8 cellular contexts compared by ENCODE assay signal in the genomic region with DNA sequence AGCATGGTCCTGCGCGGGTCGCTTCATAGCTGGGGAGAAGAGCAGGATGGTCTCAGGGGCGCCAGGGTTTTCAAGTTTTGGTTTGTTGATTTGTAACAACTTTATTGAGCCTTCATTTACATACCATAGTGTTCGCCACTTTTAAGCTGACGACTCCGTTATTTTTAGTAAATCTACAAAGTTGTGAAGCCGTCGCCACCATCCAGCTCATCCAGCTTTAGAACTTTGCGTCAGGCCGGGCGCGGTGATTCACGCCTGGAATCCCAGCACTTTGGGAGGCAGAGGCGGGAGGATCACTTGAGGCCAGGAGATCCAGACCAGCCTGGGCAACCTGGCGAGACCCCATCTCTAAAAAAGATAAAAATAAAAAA. TPM values are rescaled to one million over a fixed set of nuclear protein-coding genes. Genes with fewer than 3 reads are reported as not detected.
A peak's percentile ranks its signal among the peaks of the same experiment; 100 is the strongest.
DNase-seq lines count a peak whose midpoint lies in the region; ATAC-seq and TF ChIP-seq lines count a peak whose summit lies in the region.

No MANE protein-coding gene starts in this region.

- peak overlapping the region; percentile 87 for H3K4me3 ChIP-seq in kidney epithelial cell (ENCODE audit: low read depth, low read length)

- H3K27ac Mint-ChIP-seq in stimulated activated naive CD8-positive, alpha-beta T cell treated with anti-CD3 and anti-CD28 coated beads, Interleukin-15, amount 100 ng/mL, for 72 hours = peak overlapping the region; percentile 43 to 94

- H3K4me1 Mint-ChIP-seq in stimulated activated naive CD8-positive, alpha-beta T cell treated with anti-CD3 and anti-CD28 coated beads, Interleukin-15, amount 100 ng/mL, for 72 hours = peaks cover 28% of the 10 kb centered on the region

- H3K27me3 Mint-ChIP-seq in stimulated activated naive CD8-positive, alpha-beta T cell treated with anti-CD3 and anti-CD28 coated beads, Interleukin-15, amount 100 ng/mL, for 72 hours = no peaks in the 10 kb centered on the region

- H3K27ac ChIP-seq in angular gyrus (ENCODE audit: low read depth, low read length) = peak overlapping the region; percentile 30

- H3K36me3 ChIP-seq in kidney epithelial cell (ENCODE audit: control insufficient read depth, insufficient read depth, low read length) = no peaks in the 10 kb centered on the region

- peak; percentile 55 for DNase-seq in A172 (ENCODE audit: low spot score)
- DNase-seq in HS-5 (ENCODE audit: low read depth) = peak; percentile 10
- no peak for DNase-seq in kidney epithelial cell (ENCODE audit: low read depth)
- DNase-seq in stimulated activated naive CD8-positive, alpha-beta T cell treated with anti-CD3 and anti-CD28 coated beads, Interleukin-15, amount 100 ng/mL, for 72 hours = no peak
- no peak for DNase-seq in NCI-H2196 (lab: John Stamatoyannopoulos, UW; ENCODE audit: unreplicated experiment)
- DNase-seq in SK-N-DZ (ENCODE audit: low spot score) = no peak
- DNase-seq in NCI-H1105 treated with DMSO at 0.1 percent for 48 hours (lab: John Stamatoyannopoulos, UW) = no peak

- no peaks in the 10 kb centered on the region for H3K27me3 ChIP-seq in kidney epithelial cell (ENCODE audit: control insufficient read depth, insufficient read depth, low read length)

- peak overlapping the region; percentile 92 to 96 for H3K4me3 Mint-ChIP-seq in stimulated activated naive CD8-positive, alpha-beta T cell treated with anti-CD3 and anti-CD28 coated beads, Interleukin-15, amount 100 ng/mL, for 72 hours

- no peaks in the 10 kb centered on the region for H3K9me3 Mint-ChIP-seq in stimulated activated naive CD8-positive, alpha-beta T cell treated with anti-CD3 and anti-CD28 coated beads, Interleukin-15, amount 100 ng/mL, for 72 hours

- TF ChIP-seq CTCF in kidney epithelial cell (IDR thresholded peaks at IDR 0.05; ENCODE audit: insufficient read depth, low read length, poor library complexity, severe bottlenecking) = no peak

- no peak for ATAC-seq in stimulated activated naive CD8-positive, alpha-beta T cell treated with anti-CD3 and anti-CD28 coated beads, Interleukin-15, amount 100 ng/mL, for 72 hours

RNA-seq across cellular contexts. Expression of gene C19orf44, which starts 0.4 kb away (rescaled TPM):
- total RNA-seq in A172 (2014; rRNA removed; shearing (Covaris generic)) = 3.4 and 4.2 TPM in 2 replicates
- 2.5 and 2.7 TPM in 2 replicates for total RNA-seq in kidney epithelial cell
- polyA plus RNA-seq in SK-N-DZ (2014; cell fraction: cytosol; rRNA removed) = 3.1 and 5.9 TPM in 2 replicates
- polyA plus RNA-seq in SK-N-DZ (2014; cell fraction: nucleus; rRNA removed) = 6.7 and 7.9 TPM in 2 replicates

RNA-seq across cellular contexts. Expression of gene CALR3, which starts 0.6 kb away (rescaled TPM):
- total RNA-seq in A172 (2014; rRNA removed; shearing (Covaris generic)) = not detected in 2 replicates
- not detected in 2 replicates for total RNA-seq in kidney epithelial cell
- not detected in 2 replicates for polyA plus RNA-seq in SK-N-DZ (2014; cell fraction: cytosol; rRNA removed)
- polyA plus RNA-seq in SK-N-DZ (2014; cell fraction: nucleus; rRNA removed) = not detected in 2 replicates

RNA-seq across cellular contexts. Expression of gene EPS15L1, which starts 24.8 kb away (rescaled TPM):
- 9.4 and 12.3 TPM in 2 replicates for total RNA-seq in A172 (2014; rRNA removed; shearing (Covaris generic))
- total RNA-seq in kidney epithelial cell = 11.1 and 16.0 TPM in 2 replicates
- polyA plus RNA-seq in SK-N-DZ (2014; cell fraction: cytosol; rRNA removed) = 8.4 and 8.6 TPM in 2 replicates
- polyA plus RNA-seq in SK-N-DZ (2014; cell fraction: nucleus; rRNA removed) = 13.1 and 14.7 TPM in 2 replicates

RNA-seq across cellular contexts. Expression of gene CHERP, which starts 45.6 kb away (rescaled TPM):
- 2.9 and 3.3 TPM in 2 replicates for total RNA-seq in A172 (2014; rRNA removed; shearing (Covaris generic))
- 10.3 and 17.2 TPM in 2 replicates for total RNA-seq in kidney epithelial cell
- polyA plus RNA-seq in SK-N-DZ (2014; cell fraction: cytosol; rRNA removed) = 12.0 and 13.6 TPM in 2 replicates
- 28.7 and 30.1 TPM in 2 replicates for polyA plus RNA-seq in SK-N-DZ (2014; cell fraction: nucleus; rRNA removed)

Comparison
In these comparisons a context has a peak if more than half of its experiments do, and no peak if none do; other contexts are left out.
1. DNase-seq: peak in A172 (single experiment) and HS-5 (single experiment); none in kidney epithelial cell (single experiment), stimulated activated naive CD8-positive, alpha-beta T cell treated with anti-CD3 and anti-CD28 coated beads, Interleukin-15, amount 100 ng/mL, for 72 hours (0 of 2), NCI-H2196 (single experiment), SK-N-DZ (single experiment) and NCI-H1105 treated with DMSO at 0.1 percent for 48 hours (single experiment).